ENCODE assay signal across 10 cellular contexts in the genomic region with DNA sequence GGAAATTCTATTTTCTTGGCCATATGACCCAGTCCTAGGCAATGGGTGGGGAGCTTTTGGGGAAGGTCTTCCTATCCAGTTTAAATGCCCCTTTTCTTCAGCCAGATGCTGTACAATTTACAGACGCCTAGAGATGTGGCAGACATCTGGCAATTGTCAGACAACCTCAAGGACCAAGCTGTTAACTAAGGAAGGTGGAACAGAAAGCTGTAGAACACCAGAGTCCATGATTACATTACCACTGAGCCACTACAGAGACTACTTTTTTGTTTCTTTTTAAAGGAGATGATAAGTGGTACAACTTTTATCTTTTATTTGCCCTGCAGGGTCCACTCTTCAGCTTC. TPM values are rescaled to one million over a fixed set of nuclear protein-coding genes. Genes with fewer than 3 reads are reported as not detected.
DNase-seq lines count a peak whose midpoint lies in the region; ATAC-seq and TF ChIP-seq lines count a peak whose summit lies in the region.
"Had no signal": no experiment of that assay in that cellular context is flagged by ENCODE, and none has a peak within 500 bp of the region (broad histone marks: within the 10 kb centered on the region; RNA-seq: fewer than 3 reads in every experiment).

No MANE protein-coding gene starts in this region.

- POLR2A ChIA-PET in T-cell (lab: Charles Lee): interaction anchor here in 1 of 2 donors (0.6 kb wide), 1 partner anchor 232 kb away, joined by 4 read pairs; no protein-coding TSS in a partner anchor

- H3K36me3 Mint-ChIP-seq in T-cell: peaks cover 30% of the 10 kb centered on the region
- H3K36me3 Mint-ChIP-seq in activated naive CD8-positive, alpha-beta T cell treated with anti-CD3 and anti-CD28 coated beads, Interleukin-2, amount 50 U/mL, for 24 hours (ENCODE audit: low read depth): peaks cover 20% of the 10 kb centered on the region

- H3K27me3 ChIP-seq in cardiac muscle cell (no peaks in the 10 kb centered on the region), lung (ENCODE audit: control insufficient read depth, insufficient read depth) (no peaks in the 10 kb centered on the region), tibial nerve (no peaks in the 10 kb centered on the region)

- peaks cover 7% of the 10 kb centered on the region for H3K36me3 ChIP-seq in cardiac muscle cell
- peaks cover 4% of the 10 kb centered on the region in 2 donors for H3K36me3 ChIP-seq in lung (ENCODE audit: control insufficient read depth in 2 of 2, insufficient read depth in 2 of 2, low read length in 2 of 2)
- peaks cover 0 to 16% (median 0%) of the 10 kb centered on the region in 3 donors for H3K36me3 ChIP-seq in tibial nerve

- H3K27ac ChIP-seq in cardiac muscle cell (peak overlapping the region; percentile 82), lung (ENCODE audit: low read depth in 1 of 2, low read length in 1 of 2) (peak overlapping the region; percentile 83 to 88), tibial nerve (peak overlapping the region; percentile 63 to 92 (median 84))

- H3K27ac Mint-ChIP-seq in T-cell: peak overlapping the region; percentile 27 to 44
- H3K27ac Mint-ChIP-seq in activated naive CD8-positive, alpha-beta T cell treated with anti-CD3 and anti-CD28 coated beads, Interleukin-2, amount 50 U/mL, for 24 hours: no peak overlapping the region

- no peaks in the 10 kb centered on the region for H3K9me3 Mint-ChIP-seq in T-cell
- H3K9me3 Mint-ChIP-seq in activated naive CD8-positive, alpha-beta T cell treated with anti-CD3 and anti-CD28 coated beads, Interleukin-2, amount 50 U/mL, for 24 hours: no peaks in the 10 kb centered on the region
- H3K9me3 Mint-ChIP-seq: immature natural killer cell had no signal

- intact Hi-C loops in left cardiac atrium (cut with DNase I) (loop anchor here in 1 of 2 donors (5.0 kb wide), 1 partner anchor 119 kb away; no protein-coding TSS in a partner anchor), posterior vena cava (cut with DNase I) (no loop called here)

- DNase-seq in cardiac muscle cell (ENCODE audit: low read depth in 1 of 2, low spot score in 1 of 2) (no peak), left cardiac atrium (no peak), T-cell (no peak), lung (ENCODE audit: low spot score) (no peak), tibial nerve (ENCODE audit: low spot score in 2 of 2) (no peak), posterior vena cava (ENCODE audit: low spot score) (no peak)
- DNase-seq in activated naive CD8-positive, alpha-beta T cell treated with anti-CD3 and anti-CD28 coated beads, Interleukin-2, amount 50 U/mL, for 24 hours: no peak
- DNase-seq: activated effector memory CD4-positive, alpha-beta T cell treated with anti-CD3 and anti-CD28 coated beads, Interleukin-2, amount 50 U/mL, for 16 hours; immature natural killer cell had no signal

- TF ChIP-seq EP300 in tibial nerve (IDR thresholded peaks at IDR 0.05): no peak

- H3K9me3 ChIP-seq in cardiac muscle cell (ENCODE audit: low read depth) (no peaks in the 10 kb centered on the region), lung (ENCODE audit: control insufficient read depth in 2 of 2, insufficient read depth in 1 of 2, low read length in 1 of 2) (no peaks in the 10 kb centered on the region), tibial nerve (no peaks in the 10 kb centered on the region)

- WGBS in lung, 2 donors: 81 to 88% methylated on average over 1 of the region's 1 CpG
- 81 to 92% methylated on average over 1 of the region's 1 CpG for WGBS in tibial nerve, 2 donors

- H3K27me3 Mint-ChIP-seq in T-cell: no peaks in the 10 kb centered on the region
- H3K27me3 Mint-ChIP-seq in activated naive CD8-positive, alpha-beta T cell treated with anti-CD3 and anti-CD28 coated beads, Interleukin-2, amount 50 U/mL, for 24 hours: no peaks in the 10 kb centered on the region

- CTCF ChIA-PET in T-cell (lab: Charles Lee): interaction anchor here in 1 of 2 donors (1.5 to 2.5 kb wide), 2 partner anchors 136 to 287 kb away, joined by 3 to 7 read pairs; no protein-coding TSS in a partner anchor

- ATAC-seq in left cardiac atrium (no peak), T-cell (replicated peaks in 1 of 4) (no peak), lung (ENCODE audit: insufficient read depth, low FRiP score) (no peak), HG03342 (IDR thresholded peaks at IDR 0.05; ENCODE audit: unreplicated experiment) (no peak)
- ATAC-seq in activated naive CD8-positive, alpha-beta T cell treated with anti-CD3 and anti-CD28 coated beads, Interleukin-2, amount 50 U/mL, for 24 hours: no peak

- H3K4me3 ChIP-seq in cardiac muscle cell (no peak overlapping the region), lung (no peak overlapping the region), tibial nerve (no peak overlapping the region)

- peaks cover 17 to 26% (median 25%) of the 10 kb centered on the region in 3 donors for H3K4me1 Mint-ChIP-seq in T-cell
- peaks cover 51% of the 10 kb centered on the region for H3K4me1 Mint-ChIP-seq in activated naive CD8-positive, alpha-beta T cell treated with anti-CD3 and anti-CD28 coated beads, Interleukin-2, amount 50 U/mL, for 24 hours

- H3K4me1 ChIP-seq in cardiac muscle cell (ENCODE audit: low read depth) (peaks cover 32% of the 10 kb centered on the region), lung (ENCODE audit: control insufficient read depth in 2 of 2, insufficient read depth in 2 of 2, low read length in 2 of 2) (peaks cover 14 to 44% of the 10 kb centered on the region in 2 donors), tibial nerve (peaks cover 5 to 82% (median 64%) of the 10 kb centered on the region in 4 donors)

- TF ChIP-seq POLR2A in tibial nerve (IDR thresholded peaks at IDR 0.05): no peak

- TF ChIP-seq CTCF in cardiac muscle cell (IDR thresholded peaks at IDR 0.05; ENCODE audit: low read depth, low read length) (no peak), lung (IDR thresholded peaks at IDR 0.05; ENCODE audit: control extremely low read depth, extremely low read depth) (no peak), tibial nerve (IDR thresholded peaks at IDR 0.05) (no peak)

- H3K4me3 Mint-ChIP-seq in T-cell: no peak overlapping the region
- H3K4me3 Mint-ChIP-seq in activated naive CD8-positive, alpha-beta T cell treated with anti-CD3 and anti-CD28 coated beads, Interleukin-2, amount 50 U/mL, for 24 hours: no peak overlapping the region
- H3K4me3 Mint-ChIP-seq: immature natural killer cell had no signal

RNA-seq across cellular contexts. Expression of a gene that starts 21.1 kb away (rescaled TPM):
- 127 and 243 TPM in 2 replicates for total RNA-seq in cardiac muscle cell
- 163 and 255 TPM in 2 replicates for polyA plus RNA-seq in cardiac muscle cell
- 10 to 100 TPM; 67.0 to 82.1 TPM for total RNA-seq in left cardiac atrium
- 1 to 10 TPM; 2.4 to 4.1 (median 3.6) TPM for total RNA-seq in T-cell
- total RNA-seq in lung: 1 to 10 TPM; 1.7 to 8.4 TPM
- polyA plus RNA-seq in lung: 10 to 100 TPM in 1 of 2 donors, 1 to 10 TPM in 1; 3.3 to 14.4 TPM
- total RNA-seq in tibial nerve: 100 to 1,000 TPM in 2 of 4 donors, 10 to 100 TPM in 2; 34.5 to 139 (median 83.1) TPM
- 10 to 100 TPM; 26.7 to 31.6 TPM for total RNA-seq in posterior vena cava

RNA-seq across cellular contexts. Expression of a gene that starts 50.9 kb away (rescaled TPM):
- total RNA-seq in cardiac muscle cell (7.5 and 12.7 TPM in 2 replicates), left cardiac atrium (10 to 100 TPM in 1 of 2 donors, 1 to 10 TPM in 1; 8.1 to 10.5 TPM), T-cell (1 to 10 TPM; 1.7 to 6.4 (median 4.1) TPM), lung (1 to 10 TPM; 6.6 to 6.9 TPM), tibial nerve (10 to 100 TPM; 19.0 to 50.1 (median 26.4) TPM), posterior vena cava (10 to 100 TPM; 11.2 to 11.5 TPM)
- polyA plus RNA-seq in cardiac muscle cell (6.3 and 7.4 TPM in 2 replicates), lung (1 to 10 TPM; 2.7 to 3.2 TPM)

RNA-seq across cellular contexts. Expression of a gene that starts 54.3 kb away (rescaled TPM):
- 35.5 and 52.1 TPM in 2 replicates for total RNA-seq in cardiac muscle cell
- polyA plus RNA-seq in cardiac muscle cell: 37.5 and 50.5 TPM in 2 replicates
- total RNA-seq in left cardiac atrium: 10 to 100 TPM; 30.8 to 44.0 TPM
- total RNA-seq in T-cell: 10 to 100 TPM; 36.7 to 86.4 (median 71.8) TPM
- 10 to 100 TPM; 44.0 to 49.9 TPM for total RNA-seq in lung
- 10 to 100 TPM; 29.8 to 38.4 TPM for polyA plus RNA-seq in lung
- 100 to 1,000 TPM in 1 of 4 donors, 10 to 100 TPM in 3; 51.3 to 100 (median 89.7) TPM for total RNA-seq in tibial nerve
- total RNA-seq in posterior vena cava: 10 to 100 TPM; 28.1 to 43.5 TPM
